In genomic region chr18:1593091-1593490, GRCh38 we compare ENCODE assay signal across 33 cellular contexts.
"Had no signal": no experiment of that assay in that cellular context is flagged by ENCODE, and none has a peak within 500 bp of the region (broad histone marks: within the 10 kb centered on the region; RNA-seq: fewer than 3 reads in every experiment).

No MANE protein-coding gene starts in this region.

- H3K27ac ChIP-seq: ascending aorta, VCaP had no signal

- H3K27me3 Mint-ChIP-seq: activated B cell treated with CpG ODN at 0.5 μM for 24 hours; activated CD4-positive, alpha-beta memory T cell treated with anti-CD3 and anti-CD28 coated beads for 36 hours; activated CD4-positive, alpha-beta T cell treated with anti-CD3 and anti-CD28 coated beads, Interleukin-2, amount 10 ng/mL, durations not matched to agents 24 days and 14 days; activated CD8-positive, alpha-beta T cell treated with anti-CD3 and anti-CD28 coated beads for 36 hours; activated naive CD4-positive, alpha-beta T cell treated with anti-CD3 and anti-CD28 coated beads, Interleukin-2, amount 10 ng/mL, durations not matched to agents 7 days and 5 days; activated naive CD8-positive, alpha-beta T cell; activated naive CD8-positive, alpha-beta T cell treated with anti-CD3 and anti-CD28 coated beads, Interleukin-2, amount 50 U/mL, for 24 hours; brain had no signal

- H3K27me3 ChIP-seq: ascending aorta had no signal

- H3K4me3 Mint-ChIP-seq: activated B cell treated with CpG ODN at 0.5 μM for 24 hours; activated CD4-positive, alpha-beta memory T cell treated with anti-CD3 and anti-CD28 coated beads for 36 hours; activated CD4-positive, alpha-beta T cell treated with anti-CD3 and anti-CD28 coated beads, Interleukin-2, amount 10 ng/mL, durations not matched to agents 24 days and 14 days; activated CD8-positive, alpha-beta T cell treated with anti-CD3 and anti-CD28 coated beads for 36 hours; activated naive CD4-positive, alpha-beta T cell treated with anti-CD3 and anti-CD28 coated beads, Interleukin-2, amount 10 ng/mL, durations not matched to agents 7 days and 5 days; activated naive CD4-positive, alpha-beta T cell treated with anti-CD3 and anti-CD28 coated beads, Interleukin-2, amount 50 U/mL, for 24 hours; activated naive CD8-positive, alpha-beta T cell; activated naive CD8-positive, alpha-beta T cell treated with anti-CD3 and anti-CD28 coated beads, Interleukin-2, amount 10 ng/mL, durations not matched to agents 7 days and 5 days; activated naive CD8-positive, alpha-beta T cell treated with anti-CD3 and anti-CD28 coated beads, Interleukin-2, amount 50 U/mL, for 24 hours; brain; T-helper 1 cell treated with Interleukin-12 subunit alpha and Interleukin-12 subunit beta and Interleukin-4 antibody, amounts not matched to agents 30 μg/mL and 1 μg/mL, for 36 hours; T-helper 2 cell treated with Interferon-gamma antibody and Interleukin-4, amounts not matched to agents 5 μg/mL and 100 μg/mL, for 36 hours had no signal

- H3K27ac Mint-ChIP-seq: activated B cell treated with CpG ODN at 0.5 μM for 24 hours; activated CD4-positive, alpha-beta memory T cell treated with anti-CD3 and anti-CD28 coated beads for 36 hours; activated CD4-positive, alpha-beta T cell treated with anti-CD3 and anti-CD28 coated beads, Interleukin-2, amount 10 ng/mL, durations not matched to agents 24 days and 14 days; activated CD8-positive, alpha-beta T cell treated with anti-CD3 and anti-CD28 coated beads for 36 hours; activated naive CD4-positive, alpha-beta T cell treated with anti-CD3 and anti-CD28 coated beads, Interleukin-2, amount 10 ng/mL, durations not matched to agents 7 days and 5 days; activated naive CD4-positive, alpha-beta T cell treated with anti-CD3 and anti-CD28 coated beads, Interleukin-2, amount 50 U/mL, for 24 hours; activated naive CD8-positive, alpha-beta T cell; activated naive CD8-positive, alpha-beta T cell treated with anti-CD3 and anti-CD28 coated beads, Interleukin-2, amount 10 ng/mL, durations not matched to agents 7 days and 5 days; activated naive CD8-positive, alpha-beta T cell treated with anti-CD3 and anti-CD28 coated beads, Interleukin-2, amount 50 U/mL, for 24 hours; activated T-helper 2 cell treated with anti-CD3 and anti-CD28 coated beads, Interferon-gamma antibody, Interleukin-2, Interleukin-4, amounts not matched to agents 10 μg/mL and 5 μg/mL and 100 μg/mL, durations not matched to agents 14 hours and 24 hours and 36 hours; brain; T-helper 1 cell treated with Interleukin-12 subunit alpha and Interleukin-12 subunit beta and Interleukin-4 antibody, amounts not matched to agents 30 μg/mL and 1 μg/mL, for 36 hours; T-helper 2 cell treated with Interferon-gamma antibody and Interleukin-4, amounts not matched to agents 5 μg/mL and 100 μg/mL, for 36 hours had no signal

- H3K4me1 ChIP-seq: ascending aorta had no signal

- H3K9me3 Mint-ChIP-seq: activated B cell treated with CpG ODN at 0.5 μM for 24 hours; activated CD4-positive, alpha-beta memory T cell treated with anti-CD3 and anti-CD28 coated beads for 36 hours; activated CD4-positive, alpha-beta T cell treated with anti-CD3 and anti-CD28 coated beads, Interleukin-2, amount 10 ng/mL, durations not matched to agents 24 days and 14 days; activated CD8-positive, alpha-beta T cell treated with anti-CD3 and anti-CD28 coated beads for 36 hours; activated naive CD4-positive, alpha-beta T cell treated with anti-CD3 and anti-CD28 coated beads, Interleukin-2, amount 10 ng/mL, durations not matched to agents 7 days and 5 days; activated naive CD4-positive, alpha-beta T cell treated with anti-CD3 and anti-CD28 coated beads, Interleukin-2, amount 50 U/mL, for 24 hours; activated naive CD8-positive, alpha-beta T cell treated with anti-CD3 and anti-CD28 coated beads, Interleukin-2, amount 10 ng/mL, durations not matched to agents 7 days and 5 days; activated naive CD8-positive, alpha-beta T cell treated with anti-CD3 and anti-CD28 coated beads, Interleukin-2, amount 50 U/mL, for 24 hours; activated T-helper 2 cell treated with anti-CD3 and anti-CD28 coated beads, Interferon-gamma antibody, Interleukin-2, Interleukin-4, amounts not matched to agents 10 μg/mL and 5 μg/mL and 100 μg/mL, durations not matched to agents 14 hours and 24 hours and 36 hours; brain; T-helper 1 cell treated with Interleukin-12 subunit alpha and Interleukin-12 subunit beta and Interleukin-4 antibody, amounts not matched to agents 30 μg/mL and 1 μg/mL, for 36 hours; T-helper 2 cell treated with Interferon-gamma antibody and Interleukin-4, amounts not matched to agents 5 μg/mL and 100 μg/mL, for 36 hours had no signal

- FAIRE-seq: TTC549 had no signal

- DNase-seq: activated B cell treated with CpG ODN at 0.5 μM for 24 hours; activated CD4-positive, alpha-beta memory T cell treated with anti-CD3 and anti-CD28 coated beads for 36 hours; activated CD4-positive, alpha-beta T cell treated with anti-CD3 and anti-CD28 coated beads for 4 hours; activated CD4-positive, alpha-beta T cell treated with anti-CD3 and anti-CD28 coated beads, Interleukin-2, amount 10 ng/mL, durations not matched to agents 24 days and 14 days; activated CD4-positive, alpha-beta T cell treated with anti-CD3 and anti-CD28 coated beads, Interleukin-2, amount 50 U/mL, for 1 hour; activated CD4-positive, alpha-beta T cell treated with anti-CD3 and anti-CD28 coated beads, Interleukin-2, amount 50 U/mL, for 4 hours; activated CD4-positive, CD25-positive, alpha-beta regulatory T cell treated with anti-CD3 and anti-CD28 coated beads, Interleukin-2, amount 50 U/mL, for 72 hours; activated CD8-positive, alpha-beta memory T cell treated with anti-CD3 and anti-CD28 coated beads, Interleukin-2, amount 50 U/mL, for 4 hours; activated CD8-positive, alpha-beta T cell treated with anti-CD3 and anti-CD28 coated beads for 36 hours; activated effector memory CD4-positive, alpha-beta T cell treated with Interleukin-2 at 50 U/mL for 16 hours; activated gamma-delta T cell; activated naive CD4-positive, alpha-beta T cell treated with anti-CD3 and anti-CD28 coated beads, Interleukin-2, amount 10 ng/mL, durations not matched to agents 7 days and 5 days; activated naive CD4-positive, alpha-beta T cell treated with Interleukin-2 at 50 U/mL for 16 hours; activated naive CD8-positive, alpha-beta T cell treated with anti-CD3 and anti-CD28 coated beads, Interleukin-2, amount 10 ng/mL, durations not matched to agents 7 days and 5 days; activated naive CD8-positive, alpha-beta T cell treated with anti-CD3 and anti-CD28 coated beads, Interleukin-2, amount 50 U/mL, for 24 hours; activated T-cell treated with anti-CD3 and anti-CD28 coated beads for 4 hours; activated T-cell treated with anti-CD3 and anti-CD28 coated beads, Interleukin-2, amount 50 U/mL, for 1 hour; activated T-cell treated with anti-CD3 and anti-CD28 coated beads, Interleukin-2, amount 50 U/mL, for 48 hours; amygdala; anterior cingulate cortex; central memory CD4-positive, alpha-beta T cell; T-helper 1 cell; T-helper 2 cell; T-helper 9 cell had no signal

- H3K36me3 Mint-ChIP-seq: activated CD4-positive, alpha-beta memory T cell treated with anti-CD3 and anti-CD28 coated beads for 36 hours; activated naive CD4-positive, alpha-beta T cell treated with anti-CD3 and anti-CD28 coated beads, Interleukin-2, amount 10 ng/mL, durations not matched to agents 7 days and 5 days; activated naive CD4-positive, alpha-beta T cell treated with anti-CD3 and anti-CD28 coated beads, Interleukin-2, amount 50 U/mL, for 24 hours; activated naive CD8-positive, alpha-beta T cell; activated naive CD8-positive, alpha-beta T cell treated with anti-CD3 and anti-CD28 coated beads, Interleukin-2, amount 10 ng/mL, durations not matched to agents 7 days and 5 days; brain had no signal

- H3K9me3 ChIP-seq: ascending aorta had no signal

- H3K36me3 ChIP-seq: ascending aorta had no signal

- H3K4me1 Mint-ChIP-seq: activated B cell treated with CpG ODN at 0.5 μM for 24 hours; activated CD4-positive, alpha-beta T cell treated with anti-CD3 and anti-CD28 coated beads, Interleukin-2, amount 10 ng/mL, durations not matched to agents 24 days and 14 days; activated naive CD4-positive, alpha-beta T cell treated with anti-CD3 and anti-CD28 coated beads, Interleukin-2, amount 10 ng/mL, durations not matched to agents 7 days and 5 days; activated naive CD4-positive, alpha-beta T cell treated with anti-CD3 and anti-CD28 coated beads, Interleukin-2, amount 50 U/mL, for 24 hours; activated naive CD8-positive, alpha-beta T cell treated with anti-CD3 and anti-CD28 coated beads, Interleukin-2, amount 10 ng/mL, durations not matched to agents 7 days and 5 days; activated naive CD8-positive, alpha-beta T cell treated with anti-CD3 and anti-CD28 coated beads, Interleukin-2, amount 50 U/mL, for 24 hours; brain had no signal

- H3K4me3 ChIP-seq: ascending aorta had no signal

- ATAC-seq: activated CD8-positive, alpha-beta T cell treated with anti-CD3 and anti-CD28 coated beads for 36 hours; activated naive CD8-positive, alpha-beta T cell treated with anti-CD3 and anti-CD28 coated beads, Interleukin-2, amount 50 U/mL, for 24 hours had no signal
